In genomic region chr4:118968813-118969212, GRCh38 we compare ENCODE assay signal across 13 cellular contexts.
DNase-seq lines count a peak whose midpoint lies in the region; ATAC-seq and TF ChIP-seq lines count a peak whose summit lies in the region.
"Had no signal": no experiment of that assay in that cellular context is flagged by ENCODE, and none has a peak within 500 bp of the region (broad histone marks: within the 10 kb centered on the region; RNA-seq: fewer than 3 reads in every experiment).

No MANE protein-coding gene starts in this region.

- no peaks in the 10 kb centered on the region for H3K27me3 ChIP-seq in rectal smooth muscle tissue (ENCODE audit: control insufficient read depth, insufficient read depth, low read length)

- H3K36me3 Mint-ChIP-seq in CD14-positive monocyte = peaks cover 0 to 2% of the 10 kb centered on the region in 2 donors
- H3K36me3 Mint-ChIP-seq: naive B cell had no signal

- H3K27ac Mint-ChIP-seq in CD14-positive monocyte = peak overlapping the region in 5 of 7 donors; percentile 19 to 93 (median 59)

- H3K4me1 ChIP-seq in rectal smooth muscle tissue (ENCODE audit: control insufficient read depth, insufficient read depth, low read length) = peaks cover 72% of the 10 kb centered on the region

- intact Hi-C loops in CD14-positive monocyte (cut with micrococcal nuclease) (loop anchor here in 1 of 2 donors (10.0 kb wide), 1 partner anchor 194 kb away; no protein-coding TSS in a partner anchor), left ventricle myocardium superior (cut with micrococcal nuclease) (loop anchor here (5.0 to 10.0 kb wide), 3 partner anchors 74 to 224 kb away; no protein-coding TSS in a partner anchor)

- H3K27me3 Mint-ChIP-seq in CD14-positive monocyte (ENCODE audit: low read depth in 3 of 3) = peaks cover 0 to 3% (median 0%) of the 10 kb centered on the region in 3 donors
- H3K27me3 Mint-ChIP-seq: naive B cell had no signal

- no peak for DNase-seq in CD14-positive monocyte (ENCODE audit: low spot score)
- no peak for DNase-seq in left ventricle myocardium superior
- DNase-seq in mesenteric fat pad (ENCODE audit: low spot score) = no peak
- no peak for DNase-seq in NOMO-1 (lab: John Stamatoyannopoulos, UW; ENCODE audit: unreplicated experiment in 2 of 2)
- DNase-seq in GM10248 (ENCODE audit: extremely low spot score) = no peak
- DNase-seq: activated CD8-positive, alpha-beta memory T cell treated with anti-CD3 and anti-CD28 coated beads, Interleukin-2, amount 50 U/mL, for 4 hours; DND-41; naive B cell; stimulated activated CD4-positive, alpha-beta T cell treated with anti-CD3 and anti-CD28 coated beads, Interleukin-1b, Interleukin-23, amount 100 ng/mL, for 48 hours; T-helper 1 cell had no signal

- H3K9ac ChIP-seq in rectal smooth muscle tissue (ENCODE audit: low read length) = no peak overlapping the region

- CTCF ChIA-PET in GM10248 (lab: Yijun Ruan, JAX) = interaction anchor here (1.1 to 3.4 kb wide), 7 partner anchors 12 to 194 kb away, joined by 3 to 16 read pairs (median 4); partner anchors contain the start of gene SYNPO2

- POLR2A ChIA-PET in GM10248 (lab: Yijun Ruan, JAX) = no interaction called here

- no peaks in the 10 kb centered on the region for H3K36me3 ChIP-seq in rectal smooth muscle tissue (ENCODE audit: control insufficient read depth, insufficient read depth, low read length)

- no peak for TF ChIP-seq CTCF in CD14-positive monocyte (IDR thresholded peaks at IDR 0.05)
- TF ChIP-seq CTCF in GM10248 (IDR thresholded peaks at IDR 0.05; ENCODE audit: control extremely low read depth, extremely low read depth, low read depth, missing control alignments) = no peak

- H3K4me3 ChIP-seq in rectal smooth muscle tissue (ENCODE audit: low read length) = no peak overlapping the region

- H3K9me3 Mint-ChIP-seq in CD14-positive monocyte = no peaks in the 10 kb centered on the region
- H3K9me3 Mint-ChIP-seq: naive B cell had no signal

- peak; percentile 33 for ATAC-seq in SK-N-SH treated with all-trans-retinoic acid at 6 μM for 48 hours
- ATAC-seq in left ventricle myocardium superior = peak; percentile 22
- no peak for ATAC-seq in HG03354 (IDR thresholded peaks at IDR 0.05; ENCODE audit: poor library complexity, severe bottlenecking, unreplicated experiment)

- peaks cover 30% of the 10 kb centered on the region for H3K4me1 Mint-ChIP-seq in CD14-positive monocyte

- peak overlapping the region; percentile 80 for H3K27ac ChIP-seq in rectal smooth muscle tissue (ENCODE audit: low read depth, low read length)

- H3K4me3 Mint-ChIP-seq in CD14-positive monocyte = no peak overlapping the region

TF ChIP-seq in SK-N-SH treated with all-trans-retinoic acid at 6 μM for 48 hours, 23 proteins besides CTCF, POLR2A, EP300 and RAD21:
- TF ChIP-seq POU6F1 (CRISPR knock-in tag; IDR thresholded peaks at IDR 0.05; ENCODE audit: borderline replicate concordance, low read depth) = no peak
- TF ChIP-seq GLIS3 (CRISPR knock-in tag; IDR thresholded peaks at IDR 0.05) = no peak
- no peak for TF ChIP-seq TOX (CRISPR knock-in tag; IDR thresholded peaks at IDR 0.05; ENCODE audit: borderline replicate concordance)
- no peak for TF ChIP-seq RARB (CRISPR knock-in tag; IDR thresholded peaks at IDR 0.05)
- TF ChIP-seq CREB5 (CRISPR knock-in tag; IDR thresholded peaks at IDR 0.05; ENCODE audit: low read depth) = no peak
- no peak for TF ChIP-seq ZC3H10 (CRISPR knock-in tag; IDR thresholded peaks at IDR 0.05)
- no peak for TF ChIP-seq TCF4 (CRISPR knock-in tag; IDR thresholded peaks at IDR 0.05; ENCODE audit: borderline replicate concordance)
- TF ChIP-seq PATZ1 (CRISPR knock-in tag; IDR thresholded peaks at IDR 0.05; ENCODE audit: borderline replicate concordance) = no peak
- no peak for TF ChIP-seq ESRRG (CRISPR knock-in tag; IDR thresholded peaks at IDR 0.05)
- TF ChIP-seq CSDC2 (CRISPR knock-in tag; IDR thresholded peaks at IDR 0.05) = no peak
- TF ChIP-seq ZNF70 (CRISPR knock-in tag; IDR thresholded peaks at IDR 0.05) = no peak
- no peak for TF ChIP-seq BACH2 (CRISPR knock-in tag; IDR thresholded peaks at IDR 0.05; ENCODE audit: borderline replicate concordance)
- no peak for TF ChIP-seq SNAI2 (CRISPR knock-in tag; IDR thresholded peaks at IDR 0.05)
